Comparison of ENCODE assay signal across 31 cellular contexts in genomic region chr6:92132446-92132845, GRCh38.
DNase-seq lines count a peak whose midpoint lies in the region; ATAC-seq and TF ChIP-seq lines count a peak whose summit lies in the region.
"Had no signal": no experiment of that assay in that cellular context is flagged by ENCODE, and none has a peak within 500 bp of the region (broad histone marks: within the 10 kb centered on the region; RNA-seq: fewer than 3 reads in every experiment).

No MANE protein-coding gene starts in this region.

- H3K27me3 ChIP-seq in breast epithelium (no peaks in the 10 kb centered on the region), RWPE2 (ENCODE audit: insufficient read depth, poor library complexity, severe bottlenecking) (no peaks in the 10 kb centered on the region), smooth muscle cell (ENCODE audit: low read depth) (no peaks in the 10 kb centered on the region), MG63 (no peaks in the 10 kb centered on the region)
- H3K27me3 ChIP-seq: esophagus muscularis mucosa, gastroesophageal sphincter, SJCRH30, tibial nerve had no signal

- peaks cover 4% of the 10 kb centered on the region for H3K36me3 Mint-ChIP-seq in MCF 10A (ENCODE audit: insufficient read depth, unreplicated experiment)
- H3K36me3 Mint-ChIP-seq: activated CD4-positive, alpha-beta memory T cell treated with anti-CD3 and anti-CD28 coated beads for 36 hours; activated naive CD8-positive, alpha-beta T cell; CD4-positive, alpha-beta memory T cell; naive thymus-derived CD8-positive, alpha-beta T cell had no signal

- H2AFZ ChIP-seq in smooth muscle cell (ENCODE audit: low read depth), result peak overlapping the region; percentile 26

- H3K36me3 ChIP-seq in breast epithelium (no peaks in the 10 kb centered on the region), RWPE2 (ENCODE audit: low read depth) (peaks cover 5% of the 10 kb centered on the region; the same call in 1 of the 2 replicates), smooth muscle cell (ENCODE audit: low read depth) (no peaks in the 10 kb centered on the region), MG63 (no peaks in the 10 kb centered on the region)
- H3K36me3 ChIP-seq: esophagus muscularis mucosa, gastroesophageal sphincter, SJCRH30, tibial nerve had no signal

- H3K4me3 Mint-ChIP-seq in MCF 10A (ENCODE audit: unreplicated experiment), result no peak overlapping the region
- H3K4me3 Mint-ChIP-seq: activated CD4-positive, alpha-beta memory T cell treated with anti-CD3 and anti-CD28 coated beads for 36 hours; activated naive CD8-positive, alpha-beta T cell; CD4-positive, alpha-beta memory T cell; naive thymus-derived CD8-positive, alpha-beta T cell had no signal

- no TSS peak for BruUV-seq in MCF 10A (replicated peaks; lab: Mats Ljungman, UMichigan)

- 42% methylated on average over 4 of the region's 4 CpGs for WGBS in smooth muscle cell (ENCODE audit: low lambda C conversion rate)

- TF ChIP-seq CTCF in MCF 10A (IDR thresholded peaks at IDR 0.05; ENCODE audit: unreplicated experiment), result no peak
- no peak for TF ChIP-seq CTCF in breast epithelium (IDR thresholded peaks at IDR 0.05)
- no peak for TF ChIP-seq CTCF in RWPE2 (IDR thresholded peaks at IDR 0.05; ENCODE audit: poor library complexity, severe bottlenecking)
- TF ChIP-seq CTCF in fibroblast of villous mesenchyme (IDR thresholded peaks at IDR 0.05; ENCODE audit: insufficient read depth, low read depth, low read length), result no peak
- TF ChIP-seq CTCF in smooth muscle cell (IDR thresholded peaks at IDR 0.05; ENCODE audit: borderline replicate concordance, insufficient read depth, poor library complexity, severe bottlenecking), result no peak

- CTCF ChIA-PET in MCF 10A (lab: Yijun Ruan, JAX), result interaction anchor here (0.6 kb wide), 1 partner anchor 497 kb away, joined by 3 read pairs; no protein-coding TSS in a partner anchor

- peak; percentile 97 for ATAC-seq in RWPE2 (ENCODE audit: low read depth)
- ATAC-seq: activated CD4-positive, CD25-positive, alpha-beta regulatory T cell treated with anti-CD3 and anti-CD28 coated beads, Interleukin-2, amount 50 U/mL, for 24 hours; gastroesophageal sphincter; naive thymus-derived CD8-positive, alpha-beta T cell; Panc1 had no signal

- no peaks in the 10 kb centered on the region for H3K79me2 ChIP-seq in smooth muscle cell (ENCODE audit: low read depth)

- H3K9me3 Mint-ChIP-seq in MCF 10A (ENCODE audit: unreplicated experiment), result no peaks in the 10 kb centered on the region

- H3K4me2 ChIP-seq in smooth muscle cell, result no peak overlapping the region

- no peaks in the 10 kb centered on the region for H3F3A ChIP-seq in smooth muscle cell (ENCODE audit: low read depth)

- POLR2A ChIA-PET in MCF 10A (lab: Yijun Ruan, JAX), result interaction anchor here (1.1 kb wide), 1 partner anchor 14 kb away, joined by 3 read pairs; no protein-coding TSS in a partner anchor

- no peaks in the 10 kb centered on the region for H4K20me1 ChIP-seq in smooth muscle cell (ENCODE audit: low read depth)

- H3K4me3 ChIP-seq in breast epithelium (no peak overlapping the region), RWPE2 (ENCODE audit: severe bottlenecking) (no peak overlapping the region), fibroblast of villous mesenchyme (ENCODE audit: low read depth, low read length) (no peak overlapping the region), smooth muscle cell (no peak overlapping the region), MG63 (no peak overlapping the region)
- H3K4me3 ChIP-seq: coronary artery, esophagus muscularis mucosa, gastroesophageal sphincter, SJCRH30, tibial nerve had no signal

- peak; percentile 90 for DNase-seq in MCF 10A (ENCODE audit: unreplicated experiment)
- no peak for DNase-seq in breast epithelium (ENCODE audit: low spot score in 2 of 2)
- peak; percentile 76 for DNase-seq in RWPE2 (ENCODE audit: low spot score)
- DNase-seq in fibroblast of villous mesenchyme (ENCODE audit: low read depth), result peak; percentile 43
- no peak for DNase-seq in smooth muscle cell (lab: John Stamatoyannopoulos, UW; ENCODE audit: unreplicated experiment)
- DNase-seq in occipital lobe (lab: John Stamatoyannopoulos, UW), result no peak
- DNase-seq in MG63, result no peak
- no peak for DNase-seq in NCI-H187 (lab: John Stamatoyannopoulos, UW)
- DNase-seq: activated CD4-positive, alpha-beta memory T cell treated with anti-CD3 and anti-CD28 coated beads for 36 hours; activated effector memory CD4-positive, alpha-beta T cell treated with Interleukin-2 at 50 U/mL for 16 hours; aorta; CD4-positive, alpha-beta memory T cell; DMS 273 treated with DMSO at 0.1 percent for 48 hours; effector memory CD4-positive, alpha-beta T cell; IMR-90; naive thymus-derived CD8-positive, alpha-beta T cell; NCI-H1417; NCI-H2081; NCI-H446; NCI-H82; SJCRH30; stimulated activated CD4-positive, alpha-beta T cell treated with anti-CD3 and anti-CD28 coated beads, Interleukin-2, amount 100 ng/mL, for 24 hours; T-helper 1 cell had no signal

- H3K27me3 Mint-ChIP-seq in MCF 10A (ENCODE audit: insufficient read depth, unreplicated experiment), result no peaks in the 10 kb centered on the region
- H3K27me3 Mint-ChIP-seq: activated CD4-positive, alpha-beta memory T cell treated with anti-CD3 and anti-CD28 coated beads for 36 hours; activated naive CD8-positive, alpha-beta T cell; CD4-positive, alpha-beta memory T cell had no signal

- H3K4me1 ChIP-seq in breast epithelium, result no peaks in the 10 kb centered on the region
- peaks cover 40% of the 10 kb centered on the region for H3K4me1 ChIP-seq in RWPE2 (ENCODE audit: insufficient read depth, poor library complexity, severe bottlenecking)
- no peaks in the 10 kb centered on the region for H3K4me1 ChIP-seq in smooth muscle cell (ENCODE audit: low read depth)
- H3K4me1 ChIP-seq: esophagus muscularis mucosa, gastroesophageal sphincter, SJCRH30, tibial nerve had no signal

- H3K9ac ChIP-seq in smooth muscle cell (ENCODE audit: low read depth), result no peak overlapping the region

- TF ChIP-seq POLR2A in breast epithelium (IDR thresholded peaks at IDR 0.05), result no peak

- H3K27ac Mint-ChIP-seq in MCF 10A (ENCODE audit: low read depth, unreplicated experiment), result peak overlapping the region; percentile 70
- H3K27ac Mint-ChIP-seq: activated CD4-positive, alpha-beta memory T cell treated with anti-CD3 and anti-CD28 coated beads for 36 hours; activated naive CD8-positive, alpha-beta T cell; CD4-positive, alpha-beta memory T cell; naive thymus-derived CD8-positive, alpha-beta T cell had no signal

- no peak overlapping the region for H3K27ac ChIP-seq in breast epithelium
- peak overlapping the region; percentile 97 for H3K27ac ChIP-seq in RWPE2 (ENCODE audit: poor library complexity, severe bottlenecking)
- H3K27ac ChIP-seq in smooth muscle cell (ENCODE audit: low read depth), result peak overlapping the region; percentile 48
- H3K27ac ChIP-seq: coronary artery, esophagus muscularis mucosa, gastroesophageal sphincter, HL-60, SJCRH30, tibial nerve had no signal

- H3K9me3 ChIP-seq in breast epithelium, result no peaks in the 10 kb centered on the region
- H3K9me3 ChIP-seq in RWPE2 (ENCODE audit: severe bottlenecking), result no peaks in the 10 kb centered on the region
- no peaks in the 10 kb centered on the region for H3K9me3 ChIP-seq in smooth muscle cell (replicated peaks; ENCODE audit: low read depth)
- H3K9me3 ChIP-seq in MG63, result no peaks in the 10 kb centered on the region
- H3K9me3 ChIP-seq: esophagus muscularis mucosa, gastroesophageal sphincter, SJCRH30, tibial nerve had no signal

- H3K4me1 Mint-ChIP-seq in MCF 10A (ENCODE audit: insufficient read depth, unreplicated experiment), result peaks cover 31% of the 10 kb centered on the region
- H3K4me1 Mint-ChIP-seq: CD4-positive, alpha-beta memory T cell; naive thymus-derived CD8-positive, alpha-beta T cell had no signal

- intact Hi-C loops in MCF 10A (cut with micrococcal nuclease), result no loop called here
- intact Hi-C loops in breast epithelium (cut with DNase I; ENCODE audit: low total_unique reads), result no loop called here

Comparison
In these comparisons a context has a peak if more than half of its experiments do, and no peak if none do; other contexts are left out.
1. DNase-seq: peak in MCF 10A (single experiment), RWPE2 (single experiment) and fibroblast of villous mesenchyme (single experiment); none in breast epithelium (0 of 2), smooth muscle cell (single experiment), occipital lobe (single experiment), MG63 (single experiment) and NCI-H187 (0 of 2).
2. H3K27ac ChIP-seq: peak in RWPE2 (single experiment) and smooth muscle cell (single experiment); none in breast epithelium (0 of 2).